1 cellular context compared by ENCODE assay signal in genomic region chr3:112467584-112467983, GRCh38.
TF ChIP-seq lines count a peak whose summit lies in the region.

No MANE protein-coding gene starts in this region.

TF ChIP-seq in SK-N-SH treated with all-trans-retinoic acid at 6 μM for 48 hours, 23 proteins besides CTCF, POLR2A, EP300 and RAD21 (continued from another document):
- TF ChIP-seq CSRNP3 (CRISPR knock-in tag; IDR thresholded peaks at IDR 0.05) (no peak), ZNF8 (CRISPR knock-in tag; IDR thresholded peaks at IDR 0.05) (no peak), ZFP30 (CRISPR knock-in tag; IDR thresholded peaks at IDR 0.05) (no peak), ESRRG (CRISPR knock-in tag; IDR thresholded peaks at IDR 0.05) (no peak), ZFP3 (CRISPR knock-in tag; IDR thresholded peaks at IDR 0.05) (no peak), TSHZ2 (CRISPR knock-in tag; IDR thresholded peaks at IDR 0.05) (no peak)
